Comparison of ENCODE assay signal across 8 cellular contexts in the genomic region with DNA sequence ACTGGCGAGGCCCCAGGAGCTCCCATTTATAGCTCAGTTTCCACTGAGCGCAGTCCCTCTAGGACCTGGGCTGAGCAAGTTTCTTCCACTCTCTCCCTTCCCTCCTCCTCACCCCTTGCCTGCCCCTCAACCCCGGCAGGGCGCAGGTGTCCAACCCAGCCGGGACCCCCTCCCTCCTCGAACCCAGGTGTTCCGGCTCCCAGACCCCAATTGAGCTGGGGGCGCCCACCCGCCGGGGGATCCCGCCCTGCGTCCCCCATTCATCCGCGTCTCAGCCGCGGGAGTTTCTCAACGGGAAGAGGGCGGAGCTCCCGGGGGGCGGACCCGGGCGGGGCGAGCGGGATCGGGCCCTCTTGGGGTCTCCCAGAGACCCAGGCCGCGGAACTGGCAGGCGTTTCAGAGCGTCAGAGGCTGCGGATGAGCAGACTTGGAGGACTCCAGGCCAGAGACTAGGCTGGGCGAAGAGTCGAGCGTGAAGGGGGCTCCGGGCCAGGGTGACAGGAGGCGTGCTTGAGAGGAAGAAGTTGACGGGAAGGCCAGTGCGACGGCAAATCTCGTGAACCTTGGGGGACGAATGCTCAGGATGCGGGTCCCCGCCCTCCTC. TPM values are rescaled to one million over a fixed set of nuclear protein-coding genes. Genes with fewer than 3 reads are reported as not detected.
DNase-seq lines count a peak whose midpoint lies in the region; ATAC-seq and TF ChIP-seq lines count a peak whose summit lies in the region.

Gene KIRREL2, plus strand, starts transcription at position 366 of the 604 bp plus-strand sequence. Its CDS starts 209 bp downstream, at position 575.

- no peak for TF ChIP-seq CTCF in spleen (IDR thresholded peaks at IDR 0.05 in 8 of 11, conservative IDR thresholded peaks at IDR 0.05 in 3 of 11)

- H3K9ac ChIP-seq in BLaER1 = peak within 1 kb of the TSS; percentile 44; the same call in 1 of the 2 replicates

- no peaks in the 10 kb centered on the region for H3K36me3 ChIP-seq in BLaER1
- H3K36me3 ChIP-seq in MG63 = no peaks in the 10 kb centered on the region
- no peaks in the 10 kb centered on the region for H3K36me3 ChIP-seq in spleen

- intact Hi-C loops in right cardiac atrium (cut with DNase I) (no loop called here), spleen (cut with DNase I; ENCODE audit: low total_unique reads) (no loop called here)

- H3K4me3 ChIP-seq in BLaER1 (peak within 1 kb of the TSS; percentile 67), MG63 (peak within 1 kb of the TSS; percentile 36), right cardiac atrium (ENCODE audit: low read length) (peak within 1 kb of the TSS; percentile 60), spleen (peak within 1 kb of the TSS; percentile 36 to 72 (median 48))

- H3K27ac ChIP-seq in BLaER1 (no peak within 1 kb of the TSS), right cardiac atrium (ENCODE audit: low read length) (no peak within 1 kb of the TSS), spleen (no peak within 1 kb of the TSS)

- ATAC-seq in right cardiac atrium = peak in 1 of 2 donors; percentile 39

- no peak for DNase-seq in MG63
- peak; percentile 11 for DNase-seq in activated effector memory CD4-positive, alpha-beta T cell treated with Interleukin-2 at 50 U/mL for 16 hours
- peak in 1 of 3 donors; percentile 60 for DNase-seq in right cardiac atrium
- peak; percentile 77 for DNase-seq in spleen
- no peak for DNase-seq in NCI-H510A (lab: John Stamatoyannopoulos, UW)
- DNase-seq in NCI-H2029 treated with DMSO at 0.1 percent for 48 hours (lab: John Stamatoyannopoulos, UW) = no peak
- DNase-seq in NCI-H2029 (lab: John Stamatoyannopoulos, UW) = no peak

- peaks cover 41% of the 10 kb centered on the region for H4K20me1 ChIP-seq in BLaER1

- TF ChIP-seq POLR2A in spleen (IDR thresholded peaks at IDR 0.05) = no peak

- H3K4me1 ChIP-seq in BLaER1 = peaks cover 15% of the 10 kb centered on the region
- no peaks in the 10 kb centered on the region for H3K4me1 ChIP-seq in right cardiac atrium (ENCODE audit: control insufficient read depth, insufficient read depth, low read length)
- H3K4me1 ChIP-seq in spleen = peaks cover 5 to 24% (median 15%) of the 10 kb centered on the region in 6 donors

- H3K9me3 ChIP-seq in BLaER1 = no peaks in the 10 kb centered on the region
- H3K9me3 ChIP-seq in MG63 = no peaks in the 10 kb centered on the region
- no peaks in the 10 kb centered on the region for H3K9me3 ChIP-seq in right cardiac atrium (ENCODE audit: control insufficient read depth, low read length)
- H3K9me3 ChIP-seq in spleen = no peaks in the 10 kb centered on the region

- H3K27me3 ChIP-seq in BLaER1 = peaks cover 98% of the 10 kb centered on the region
- H3K27me3 ChIP-seq in MG63 = peaks cover 5% of the 10 kb centered on the region
- H3K27me3 ChIP-seq in right cardiac atrium (ENCODE audit: control insufficient read depth, insufficient read depth) = no peaks in the 10 kb centered on the region
- peaks cover 0 to 99% (median 65%) of the 10 kb centered on the region in 7 donors for H3K27me3 ChIP-seq in spleen (replicated peaks in 1 of 7)

- peak within 1 kb of the TSS; percentile 84 for H3K4me2 ChIP-seq in BLaER1

- under 1% methylated on average over 42 of the region's 42 CpGs for WGBS in right cardiac atrium
- 1 to 2% (median 1%) methylated on average over 23 to 42 of the region's 42 CpGs for WGBS in spleen, 5 donors

RNA-seq across cellular contexts. Expression of gene KIRREL2, which starts in this region (rescaled TPM):
- 0.15 and 0.43 TPM in 2 replicates for total RNA-seq in MG63 (2014; rRNA removed; shearing (Covaris generic); ENCODE audit: low replicate concordance)
- total RNA-seq in right cardiac atrium = not detected
- not detected for polyA plus RNA-seq in right cardiac atrium
- under 1 TPM in 1 of 7 donors, not detected in 6; 0.17 TPM for total RNA-seq in spleen
- under 1 TPM; 0.10 to 0.27 (median 0.11) TPM for polyA plus RNA-seq in spleen

Comparison
In these comparisons a context has a peak if more than half of its experiments do, and no peak if none do; other contexts are left out.
1. Peak in DNase-seq and H3K4me3 ChIP-seq in spleen; RNA of the gene not detected or under 1 TPM.